In genomic region chr13:75637101-75637774, GRCh38 we compare ENCODE assay signal across 8 cellular contexts. TPM values are rescaled to one million over a fixed set of nuclear protein-coding genes. Genes with fewer than 3 reads are reported as not detected.
A peak's percentile ranks its signal among the peaks of the same experiment; 100 is the strongest.
DNase-seq lines count a peak whose midpoint lies in the region; TF ChIP-seq lines count a peak whose summit lies in the region.

No MANE protein-coding gene starts in this region.

- no peaks in the 10 kb centered on the region for H3K36me3 ChIP-seq in muscle layer of duodenum (ENCODE audit: control insufficient read depth in 1 of 2, insufficient read depth in 2 of 2, low read length in 2 of 2)

- no peak for DNase-seq in AG04450 (ENCODE audit: low read depth, low spot score)
- DNase-seq in HEK293T (ENCODE audit: extremely low spot score) = no peak
- DNase-seq in MCF 10A (ENCODE audit: unreplicated experiment) = no peak
- DNase-seq in NCI-H2107 (lab: John Stamatoyannopoulos, UW) = no peak
- DNase-seq in NCI-H510A treated with DMSO at 0.1 percent for 48 hours (lab: John Stamatoyannopoulos, UW) = no peak
- no peak for DNase-seq in GM10248 (ENCODE audit: extremely low spot score)
- DNase-seq in DMS153 (lab: John Stamatoyannopoulos, UW) = no peak

- no peak overlapping the region for H3K27ac Mint-ChIP-seq in MCF 10A (ENCODE audit: low read depth, unreplicated experiment)

- CTCF ChIA-PET in AG04450 (lab: Charles Lee) = interaction anchor here (0.6 to 1.0 kb wide), 2 partner anchors 68 to 155 kb away, joined by 3 to 4 read pairs; partner anchors contain the start of gene TBC1D4
- CTCF ChIA-PET in HEK293T (lab: Yijun Ruan, JAX) = no interaction called here
- CTCF ChIA-PET in MCF 10A (lab: Yijun Ruan, JAX) = no interaction called here
- CTCF ChIA-PET in GM10248 (lab: Yijun Ruan, JAX) = no interaction called here

- no peaks in the 10 kb centered on the region for H3K9me3 Mint-ChIP-seq in MCF 10A (ENCODE audit: unreplicated experiment)

- H3K27me3 ChIP-seq in AG04450 (ENCODE audit: control insufficient read depth, insufficient read depth, low read length) = no peaks in the 10 kb centered on the region
- peaks cover 3% of the 10 kb centered on the region for H3K27me3 ChIP-seq in muscle layer of duodenum (ENCODE audit: low read depth, low read length)

- no peaks in the 10 kb centered on the region; the same call in 1 of the 2 replicates for H3K9me3 ChIP-seq in AG04450 (ENCODE audit: control insufficient read depth, insufficient read depth, low read length)
- peaks cover 0 to 4% of the 10 kb centered on the region in 2 donors for H3K9me3 ChIP-seq in muscle layer of duodenum (ENCODE audit: control insufficient read depth in 1 of 2, low read length in 2 of 2)

- no peak for TF ChIP-seq CTCF in AG04450 (IDR thresholded peaks at IDR 0.05; ENCODE audit: low read depth, low read length)
- no peak for TF ChIP-seq CTCF in MCF 10A (IDR thresholded peaks at IDR 0.05; ENCODE audit: unreplicated experiment)
- no peak for TF ChIP-seq CTCF in GM10248 (IDR thresholded peaks at IDR 0.05; ENCODE audit: control extremely low read depth, extremely low read depth, low read depth, missing control alignments)

- no peaks in the 10 kb centered on the region for H3K4me1 Mint-ChIP-seq in MCF 10A (ENCODE audit: insufficient read depth, unreplicated experiment)

- peaks cover 6% of the 10 kb centered on the region for H3K36me3 Mint-ChIP-seq in MCF 10A (ENCODE audit: insufficient read depth, unreplicated experiment)

- H3K27me3 Mint-ChIP-seq in MCF 10A (ENCODE audit: insufficient read depth, unreplicated experiment) = no peaks in the 10 kb centered on the region

- intact Hi-C loops in MCF 10A (cut with micrococcal nuclease) = no loop called here

- H3K27ac ChIP-seq in AG04450 (ENCODE audit: low read depth, low read length) (peak overlapping the region; percentile 77), muscle layer of duodenum (ENCODE audit: low read length) (no peak overlapping the region)

- POLR2A ChIA-PET in AG04450 (lab: Yijun Ruan, JAX) (interaction anchor here (1.0 to 1.1 kb wide), 2 partner anchors 18 to 49 kb away, joined by 3 read pairs; no protein-coding TSS in a partner anchor), HEK293T (lab: Yijun Ruan, JAX) (no interaction called here), MCF 10A (lab: Yijun Ruan, JAX) (no interaction called here), GM10248 (lab: Yijun Ruan, JAX) (no interaction called here)

- peaks cover 0 to 10% of the 10 kb centered on the region in 2 donors for H3K4me1 ChIP-seq in muscle layer of duodenum (ENCODE audit: control insufficient read depth in 1 of 2, insufficient read depth in 2 of 2, low read length in 2 of 2)

- BruUV-seq in MCF 10A (replicated peaks; lab: Mats Ljungman, UMichigan) = no TSS peak

- peak overlapping the region; percentile 97 for H3K4me3 ChIP-seq in AG04450 (ENCODE audit: low read depth, low read length)
- peak overlapping the region; percentile 13 to 80 for H3K4me3 ChIP-seq in muscle layer of duodenum (ENCODE audit: low read depth in 1 of 2, low read length in 2 of 2)

- peak overlapping the region; percentile 68 for H3K4me3 Mint-ChIP-seq in MCF 10A (ENCODE audit: unreplicated experiment)

TF ChIP-seq in HEK293T, 16 proteins besides CTCF, POLR2A, EP300 and RAD21:
- no peak for TF ChIP-seq ZNF384 (IDR thresholded peaks at IDR 0.05)
- peak; percentile 55 for TF ChIP-seq L3MBTL2 (conservative IDR thresholded peaks at IDR 0.05)
- TF ChIP-seq FOXA1 (IDR thresholded peaks at IDR 0.05) = no peak
TF ChIP-seq in HEK293T: peak in this region for 1.

RNA-seq across cellular contexts. Expression of gene LMO7, which starts 1.1 kb away (rescaled TPM):
- polyA plus RNA-seq in AG04450 (2011; rRNA removed) = 76.9 and 92.7 TPM in 2 replicates
- 86.4 and 96.2 TPM in 2 replicates for polyA minus RNA-seq in AG04450 (2011; rRNA and poly(A)+ RNA removed)
- total RNA-seq in MCF 10A (2022) = 30.8 and 47.1 TPM in 2 replicates
